Comparison of ENCODE assay signal across 8 cellular contexts in genomic region chr11:47565340-47566165, GRCh38. TPM values are rescaled to one million over a fixed set of nuclear protein-coding genes. Genes with fewer than 3 reads are reported as not detected.
A peak's percentile ranks its signal among the peaks of the same experiment; 100 is the strongest.
DNase-seq lines count a peak whose midpoint lies in the region; ATAC-seq and TF ChIP-seq lines count a peak whose summit lies in the region.

TSS of gene PTPMT1 (plus strand) at chr11:47565599. CDS start at chr11:47565623, 24 bp downstream.

- intact Hi-C loops in heart left ventricle (cut with DNase I), result loop anchor here in 1 of 10 donors (5.0 kb wide), 1 partner anchor 52 kb away; no protein-coding TSS in a partner anchor
- intact Hi-C loops in posterior vena cava (cut with DNase I), result no loop called here
- intact Hi-C loops in aorta (cut with DNase I), result no loop called here

- H3K27ac Mint-ChIP-seq in activated naive CD8-positive, alpha-beta T cell treated with anti-CD3 and anti-CD28 coated beads for 36 hours, result peak within 1 kb of the TSS; percentile 86

- H3K79me2 ChIP-seq in SU-DHL-6 (ENCODE audit: insufficient read depth, low read length), result peaks cover 41% of the 10 kb centered on the region

- ATAC-seq in GM21447 (IDR thresholded peaks at IDR 0.05; ENCODE audit: unreplicated experiment), result peak; percentile 81
- peak; percentile 95 to 97 (median 96) for ATAC-seq in heart left ventricle
- ATAC-seq in aorta (ENCODE audit: low FRiP score), result peak; percentile 93

- H3K4me3 Mint-ChIP-seq in activated naive CD8-positive, alpha-beta T cell treated with anti-CD3 and anti-CD28 coated beads for 36 hours, result peak within 1 kb of the TSS; percentile 87

- H2AFZ ChIP-seq in SU-DHL-6 (ENCODE audit: low read depth, low read length, severe bottlenecking), result peak within 1 kb of the TSS; percentile 92

- DNase-seq in DMS79 treated with DMSO at 0.1 percent for 48 hours (lab: John Stamatoyannopoulos, UW), result peak; percentile 37
- DNase-seq in HuH-7.5 (ENCODE audit: low spot score), result peak; percentile 57
- DNase-seq in activated naive CD8-positive, alpha-beta T cell treated with anti-CD3 and anti-CD28 coated beads for 36 hours, result peak; percentile 84
- peak; percentile 75 to 90 (median 85) for DNase-seq in heart left ventricle
- DNase-seq in posterior vena cava (ENCODE audit: low spot score), result peak; percentile 93
- DNase-seq in aorta, result peak; percentile 85 to 93

- peak in 1 of 2 donors; percentile 51 for TF ChIP-seq POLR2A in heart left ventricle (IDR thresholded peaks at IDR 0.05)

- H4K20me1 ChIP-seq in SU-DHL-6 (ENCODE audit: low read depth, low read length), result no peaks in the 10 kb centered on the region

- H3K36me3 Mint-ChIP-seq in activated naive CD8-positive, alpha-beta T cell treated with anti-CD3 and anti-CD28 coated beads for 36 hours, result peaks cover 21% of the 10 kb centered on the region

- peak within 1 kb of the TSS; percentile 91 for H3K9ac ChIP-seq in SU-DHL-6 (ENCODE audit: low read length)

- H3K9me3 ChIP-seq in SU-DHL-6 (ENCODE audit: insufficient read depth, low read length) (no peaks in the 10 kb centered on the region), heart left ventricle (no peaks in the 10 kb centered on the region), aorta (ENCODE audit: control insufficient read depth, low read length) (no peaks in the 10 kb centered on the region)

- H3K9me3 Mint-ChIP-seq in activated naive CD8-positive, alpha-beta T cell treated with anti-CD3 and anti-CD28 coated beads for 36 hours, result no peaks in the 10 kb centered on the region

- H3K4me1 Mint-ChIP-seq in activated naive CD8-positive, alpha-beta T cell treated with anti-CD3 and anti-CD28 coated beads for 36 hours, result peaks cover 15% of the 10 kb centered on the region

- H3K27ac ChIP-seq in SU-DHL-6 (ENCODE audit: low read depth, low read length) (peak within 1 kb of the TSS; percentile 58), heart left ventricle (peak within 1 kb of the TSS in 11 of 12 donors; percentile 41 to 92 (median 82)), aorta (ENCODE audit: low read depth in 1 of 2, low read length in 2 of 2) (peak within 1 kb of the TSS in 1 of 2 donors; percentile 47)

- H3K27me3 Mint-ChIP-seq in activated naive CD8-positive, alpha-beta T cell treated with anti-CD3 and anti-CD28 coated beads for 36 hours, result no peaks in the 10 kb centered on the region

- H3K4me2 ChIP-seq in SU-DHL-6 (ENCODE audit: low read depth, low read length, poor library complexity, severe bottlenecking), result peak within 1 kb of the TSS; percentile 96

- H3F3A ChIP-seq in SU-DHL-6 (ENCODE audit: insufficient read depth), result peaks cover 10% of the 10 kb centered on the region

- 0 to 1% (median 1%) methylated on average over 18 to 86 of the region's 86 CpGs for WGBS in heart left ventricle, 4 donors
- 0 to 1% methylated on average over 74 to 86 of the region's 86 CpGs for WGBS in aorta, 2 donors

- H3K27me3 ChIP-seq in SU-DHL-6 (ENCODE audit: low read length), result no peaks in the 10 kb centered on the region
- no peaks in the 10 kb centered on the region for H3K27me3 ChIP-seq in heart left ventricle
- H3K27me3 ChIP-seq in aorta (ENCODE audit: control insufficient read depth in 1 of 2, insufficient read depth in 2 of 2, low read length in 1 of 2), result no peaks in the 10 kb centered on the region

- peak within 1 kb of the TSS; percentile 83 for H3K4me3 ChIP-seq in SU-DHL-6 (ENCODE audit: insufficient read depth, low read length, poor library complexity, severe bottlenecking)
- H3K4me3 ChIP-seq in heart left ventricle, result peak within 1 kb of the TSS; percentile 65 to 97 (median 90)
- H3K4me3 ChIP-seq in aorta (ENCODE audit: low read length in 2 of 2), result peak within 1 kb of the TSS; percentile 77 to 98

- H3K36me3 ChIP-seq in SU-DHL-6 (ENCODE audit: low read length), result 0 out of 2 replicates have a peak, but pooled peaks cover 1% of the 10 kb centered on the region
- H3K36me3 ChIP-seq in heart left ventricle, result peaks cover 0 to 23% (median 8%) of the 10 kb centered on the region in 9 donors
- no peaks in the 10 kb centered on the region for H3K36me3 ChIP-seq in aorta (ENCODE audit: control insufficient read depth in 1 of 2, insufficient read depth in 2 of 2, low read length in 1 of 2)

- no peak for TF ChIP-seq CTCF in SU-DHL-6 (IDR thresholded peaks at IDR 0.05; ENCODE audit: insufficient read depth, low read length, poor library complexity, severe bottlenecking)
- no peak for TF ChIP-seq CTCF in heart left ventricle (IDR thresholded peaks at IDR 0.05)

- no peaks in the 10 kb centered on the region for H3K9me2 ChIP-seq in SU-DHL-6 (replicated peaks; ENCODE audit: insufficient read depth, low read length)

- H3K4me1 ChIP-seq in heart left ventricle (peaks cover 0 to 23% (median 14%) of the 10 kb centered on the region in 12 donors), aorta (ENCODE audit: control insufficient read depth in 1 of 2, insufficient read depth in 2 of 2, low read length in 2 of 2) (no peaks in the 10 kb centered on the region)

RNA-seq across cellular contexts. Expression of gene PTPMT1, which starts in this region (rescaled TPM):
- 10 to 100 TPM; 55.6 to 56.6 TPM for total RNA-seq in activated naive CD8-positive, alpha-beta T cell treated with anti-CD3 and anti-CD28 coated beads for 36 hours
- total RNA-seq in heart left ventricle (10 to 100 TPM; 17.4 to 77.4 (median 22.7) TPM), posterior vena cava (10 to 100 TPM; 28.9 to 29.2 TPM), aorta (10 to 100 TPM; 25.6 to 26.1 TPM)
- polyA plus RNA-seq in heart left ventricle (10 to 100 TPM; 37.2 to 50.8 TPM), aorta (10 to 100 TPM; 45.9 to 51.5 TPM)

Comparison
In these comparisons a context has a peak if more than half of its experiments do, and no peak if none do; other contexts are left out.
1. DNase-seq: peak in every context shown above with its lines; median percentile 93 in posterior vena cava; 89 in aorta; 85 in heart left ventricle; 84 in activated naive CD8-positive, alpha-beta T cell treated with anti-CD3 and anti-CD28 coated beads for 36 hours; 57 in HuH-7.5; 37 in DMS79 treated with DMSO at 0.1 percent for 48 hours.